Comparison of ENCODE assay signal across 7 cellular contexts in the genomic region with DNA sequence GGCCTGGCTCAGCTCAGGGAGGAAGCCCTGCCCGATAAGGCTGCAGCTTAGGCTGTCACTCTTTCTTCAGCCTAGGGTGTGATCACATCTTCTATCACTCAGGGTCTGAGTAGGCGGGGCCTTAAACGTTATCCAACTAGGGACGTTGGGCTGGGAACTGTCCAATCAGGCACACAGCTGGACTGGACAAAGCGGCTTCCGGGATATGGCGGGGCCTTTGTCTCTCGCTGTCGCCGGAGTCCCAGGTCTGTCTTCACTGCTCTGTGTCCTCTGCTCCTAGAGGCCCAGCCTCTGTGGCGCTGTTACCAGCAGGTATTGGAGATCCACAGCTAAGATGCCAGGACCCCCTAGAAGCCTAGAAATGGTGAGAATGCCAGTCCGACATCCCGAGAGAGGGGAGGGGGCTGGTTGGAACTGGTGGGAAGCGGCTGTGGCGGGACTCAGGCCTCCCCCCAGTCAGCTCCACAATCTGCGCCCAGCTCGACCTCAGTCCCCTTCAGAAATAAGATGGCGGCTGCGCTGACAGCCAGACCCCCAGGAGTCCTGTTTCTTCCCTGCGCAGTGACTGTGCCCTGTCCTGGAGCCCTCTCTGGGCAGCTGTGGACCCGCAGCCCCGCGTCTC. TPM values are rescaled to one million over a fixed set of nuclear protein-coding genes. Genes with fewer than 3 reads are reported as not detected.
DNase-seq lines count a peak whose midpoint lies in the region; ATAC-seq and TF ChIP-seq lines count a peak whose summit lies in the region.

Gene ZNF254 (plus strand): TSS at position 214 of the 622 bp plus-strand sequence. CDS start 121 bp downstream, at position 335.

- H3K4me3 ChIP-seq in lower leg skin (ENCODE audit: low read depth, poor library complexity, severe bottlenecking), result peak within 1 kb of the TSS; percentile 64

- H3K27me3 Mint-ChIP-seq in activated CD4-positive, alpha-beta memory T cell treated with anti-CD3 and anti-CD28 coated beads, Interleukin-2, amount 10 ng/mL, durations not matched to agents 7 days and 5 days, result no peaks in the 10 kb centered on the region

- POLR2A ChIA-PET in activated CD4-positive, alpha-beta memory T cell treated with anti-CD3 and anti-CD28 coated beads, Interleukin-2, amount 10 ng/mL, durations not matched to agents 7 days and 5 days (lab: Charles Lee), result interaction anchor here (0.7 to 3.0 kb wide), 9 partner anchors 10 to 692 kb away, joined by 3 to 42 read pairs (median 7); partner anchors contain the start of genes ZNF675, ZNF681, ZNF726 and ZNF91

- peaks cover 31% of the 10 kb centered on the region for H3K36me3 Mint-ChIP-seq in activated CD4-positive, alpha-beta memory T cell treated with anti-CD3 and anti-CD28 coated beads, Interleukin-2, amount 10 ng/mL, durations not matched to agents 7 days and 5 days (ENCODE audit: low read depth)

- no peak for TF ChIP-seq CTCF in lower leg skin (IDR thresholded peaks at IDR 0.05)

- WGBS in lower leg skin, 2 donors, result 1 to 2% methylated on average over 20 to 22 of the region's 23 CpGs

- H3K9me3 Mint-ChIP-seq in activated CD4-positive, alpha-beta memory T cell treated with anti-CD3 and anti-CD28 coated beads, Interleukin-2, amount 10 ng/mL, durations not matched to agents 7 days and 5 days, result peaks cover 11% of the 10 kb centered on the region

- intact Hi-C loops in lower leg skin (cut with DNase I; ENCODE audit: low total_unique reads), result no loop called here

- CTCF ChIA-PET in activated CD4-positive, alpha-beta memory T cell treated with anti-CD3 and anti-CD28 coated beads, Interleukin-2, amount 10 ng/mL, durations not matched to agents 7 days and 5 days (lab: Charles Lee), result interaction anchor here (1.1 to 1.4 kb wide), 3 partner anchors 11 to 54 kb away, joined by 3 to 4 read pairs (median 4); no protein-coding TSS in a partner anchor

- TF ChIP-seq POLR2A in lower leg skin (IDR thresholded peaks at IDR 0.05), result no peak

- ATAC-seq in GM18508 (IDR thresholded peaks at IDR 0.05; ENCODE audit: insufficient read depth, unreplicated experiment) (peak; percentile 98), HG03025 (IDR thresholded peaks at IDR 0.05; ENCODE audit: low FRiP score, unreplicated experiment) (peak; percentile 98)

- peak; percentile 83 for DNase-seq in NCI-H510A (lab: John Stamatoyannopoulos, UW)
- DNase-seq in activated CD4-positive, alpha-beta memory T cell treated with anti-CD3 and anti-CD28 coated beads, Interleukin-2, amount 10 ng/mL, durations not matched to agents 7 days and 5 days, result peak; percentile 85
- peak; percentile 93 for DNase-seq in ecto neural progenitor cell (ENCODE audit: low spot score)
- peak; percentile 95 to 97 for DNase-seq in lower leg skin (ENCODE audit: low spot score in 2 of 2)
- DNase-seq in stimulated activated CD4-positive, alpha-beta T cell treated with anti-CD3 and anti-CD28 coated beads, Interleukin-4, amount 100 ng/mL, for 4 hours, result peak; percentile 55 to 64

- H3K4me1 Mint-ChIP-seq in activated CD4-positive, alpha-beta memory T cell treated with anti-CD3 and anti-CD28 coated beads, Interleukin-2, amount 10 ng/mL, durations not matched to agents 7 days and 5 days, result peaks cover 11% of the 10 kb centered on the region

- peak within 1 kb of the TSS; percentile 93 for H3K4me3 Mint-ChIP-seq in activated CD4-positive, alpha-beta memory T cell treated with anti-CD3 and anti-CD28 coated beads, Interleukin-2, amount 10 ng/mL, durations not matched to agents 7 days and 5 days

- peak within 1 kb of the TSS; percentile 92 for H3K27ac Mint-ChIP-seq in activated CD4-positive, alpha-beta memory T cell treated with anti-CD3 and anti-CD28 coated beads, Interleukin-2, amount 10 ng/mL, durations not matched to agents 7 days and 5 days

RNA-seq across cellular contexts. Expression of gene ZNF254, which starts in this region (rescaled TPM):
- total RNA-seq in activated CD4-positive, alpha-beta memory T cell treated with anti-CD3 and anti-CD28 coated beads, Interleukin-2, amount 10 ng/mL, durations not matched to agents 7 days and 5 days, result 10 to 100 TPM in 1 of 2 experiments, 1 to 10 TPM in 1; 9.9 to 10.2 TPM
- 10 to 100 TPM; 11.7 to 14.3 (median 13.2) TPM for total RNA-seq in lower leg skin

Comparison
In these comparisons a context has a peak if more than half of its experiments do, and no peak if none do; other contexts are left out.
1. Peak in every context shown above with its lines: DNase-seq, ATAC-seq and H3K4me3 ChIP-seq.